24 cellular contexts compared by ENCODE assay signal in the genomic region with DNA sequence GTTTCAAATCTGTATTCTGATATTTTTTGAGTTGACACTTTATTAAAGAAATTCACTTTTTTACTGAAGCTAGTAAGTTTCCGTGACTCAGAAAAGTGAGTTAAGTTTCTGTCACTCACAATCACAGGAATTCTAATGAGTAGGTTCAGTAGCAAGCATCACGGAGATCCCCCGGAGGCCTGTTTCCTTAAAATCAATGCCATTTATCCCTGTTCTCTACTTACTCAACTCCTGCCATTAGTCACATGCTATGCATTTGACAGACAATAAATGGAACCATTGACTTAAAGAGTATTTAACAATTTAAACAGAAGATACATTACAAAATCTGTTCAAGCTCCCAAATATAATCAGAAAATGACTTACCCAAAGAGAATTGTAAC. TPM values are rescaled to one million over a fixed set of nuclear protein-coding genes. Genes with fewer than 3 reads are reported as not detected.
"Had no signal": no experiment of that assay in that cellular context is flagged by ENCODE, and none has a peak within 500 bp of the region (broad histone marks: within the 10 kb centered on the region; RNA-seq: fewer than 3 reads in every experiment).

No MANE protein-coding gene starts in this region.

- H3K27ac Mint-ChIP-seq: activated B cell treated with CpG ODN at 0.5 μM for 24 hours; activated CD4-positive, alpha-beta memory T cell treated with anti-CD3 and anti-CD28 coated beads for 36 hours; endodermal cell; natural killer cell treated with Interleukin-12 subunit alpha and Interleukin-12 subunit beta and Interleukin-15 and Interleukin-18, amount 100 ng/mL, for 72 hours; stimulated activated naive CD8-positive, alpha-beta T cell treated with anti-CD3 and anti-CD28 coated beads, Interleukin-15, Interleukin-2, amounts not matched to agents 100 ng/mL and 50 ng/mL, for 24 hours; T-helper 1 cell treated with Interleukin-12 subunit alpha and Interleukin-12 subunit beta and Interleukin-4 antibody, amounts not matched to agents 30 μg/mL and 1 μg/mL, for 36 hours had no signal

- H3K4me2 ChIP-seq: hepatocyte had no signal

- ATAC-seq: natural killer cell treated with Interleukin-12 subunit alpha and Interleukin-12 subunit beta and Interleukin-15 and Interleukin-18, amount 100 ng/mL, for 72 hours; right cardiac atrium had no signal

- H3K4me1 Mint-ChIP-seq: endodermal cell had no signal

- H3K9me3 ChIP-seq: left ventricle myocardium inferior, tibial artery had no signal

- H3K27ac ChIP-seq: brain microvascular endothelial cell, hepatocyte, left ventricle myocardium inferior, parathyroid adenoma, tibial artery had no signal

- H3K4me1 ChIP-seq: left ventricle myocardium inferior, parathyroid adenoma, tibial artery had no signal

- H3K4me3 Mint-ChIP-seq: activated B cell treated with CpG ODN at 0.5 μM for 24 hours; activated CD4-positive, alpha-beta memory T cell treated with anti-CD3 and anti-CD28 coated beads for 36 hours; endodermal cell; stimulated activated naive CD8-positive, alpha-beta T cell treated with anti-CD3 and anti-CD28 coated beads, Interleukin-15, Interleukin-2, amounts not matched to agents 100 ng/mL and 50 ng/mL, for 24 hours; T-helper 1 cell treated with Interleukin-12 subunit alpha and Interleukin-12 subunit beta and Interleukin-4 antibody, amounts not matched to agents 30 μg/mL and 1 μg/mL, for 36 hours had no signal

- H2AFZ ChIP-seq: hepatocyte, parathyroid adenoma had no signal

- H3K27me3 ChIP-seq: brain microvascular endothelial cell, hepatocyte, tibial artery had no signal

- H3K9ac ChIP-seq: parathyroid adenoma had no signal

- H3K27me3 Mint-ChIP-seq: activated B cell treated with CpG ODN at 0.5 μM for 24 hours; activated CD4-positive, alpha-beta memory T cell treated with anti-CD3 and anti-CD28 coated beads for 36 hours; natural killer cell treated with Interleukin-12 subunit alpha and Interleukin-12 subunit beta and Interleukin-15 and Interleukin-18, amount 100 ng/mL, for 72 hours; stimulated activated naive CD8-positive, alpha-beta T cell treated with anti-CD3 and anti-CD28 coated beads, Interleukin-15, Interleukin-2, amounts not matched to agents 100 ng/mL and 50 ng/mL, for 24 hours had no signal

- H3K9me3 Mint-ChIP-seq: activated B cell treated with CpG ODN at 0.5 μM for 24 hours; activated CD4-positive, alpha-beta memory T cell treated with anti-CD3 and anti-CD28 coated beads for 36 hours; endodermal cell; natural killer cell treated with Interleukin-12 subunit alpha and Interleukin-12 subunit beta and Interleukin-15 and Interleukin-18, amount 100 ng/mL, for 72 hours; stimulated activated naive CD8-positive, alpha-beta T cell treated with anti-CD3 and anti-CD28 coated beads, Interleukin-15, Interleukin-2, amounts not matched to agents 100 ng/mL and 50 ng/mL, for 24 hours; T-helper 1 cell treated with Interleukin-12 subunit alpha and Interleukin-12 subunit beta and Interleukin-4 antibody, amounts not matched to agents 30 μg/mL and 1 μg/mL, for 36 hours had no signal

- H3K4me3 ChIP-seq: hepatocyte, left ventricle myocardium inferior, tibial artery had no signal

- DNase-seq: activated B cell treated with CpG ODN at 0.5 μM for 24 hours; activated CD4-positive, alpha-beta memory T cell treated with anti-CD3 and anti-CD28 coated beads for 36 hours; activated CD4-positive, alpha-beta T cell treated with anti-CD3 and anti-CD28 coated beads for 4 hours; activated effector memory CD4-positive, alpha-beta T cell treated with Interleukin-2 at 50 U/mL for 16 hours; activated naive CD4-positive, alpha-beta T cell treated with anti-CD3 and anti-CD28 coated beads, Interleukin-2, amount 50 U/mL, for 16 hours; activated T-cell treated with anti-CD3 and anti-CD28 coated beads, Interleukin-2, amount 50 U/mL, for 48 hours; aorta; brain microvascular endothelial cell; central memory CD4-positive, alpha-beta T cell; dermis blood vessel endothelial cell; endodermal cell; left ventricle myocardium inferior; right cardiac atrium; stimulated activated CD4-positive, alpha-beta T cell treated with anti-CD3 and anti-CD28 coated beads, Interleukin-4, amount 100 ng/mL, for 24 hours; T1000; tibial artery had no signal

- H3K79me2 ChIP-seq: hepatocyte, parathyroid adenoma had no signal

- H3K36me3 ChIP-seq: brain microvascular endothelial cell had no signal

RNA-seq across cellular contexts. Expression of gene VNN2, which starts 31.7 kb away (rescaled TPM):
- total RNA-seq: dermis blood vessel endothelial cell, endodermal cell, fibroblast of villous mesenchyme, lung microvascular endothelial cell, pulmonary artery endothelial cell had no signal
